8 cellular contexts compared by ENCODE assay signal in the genomic region with DNA sequence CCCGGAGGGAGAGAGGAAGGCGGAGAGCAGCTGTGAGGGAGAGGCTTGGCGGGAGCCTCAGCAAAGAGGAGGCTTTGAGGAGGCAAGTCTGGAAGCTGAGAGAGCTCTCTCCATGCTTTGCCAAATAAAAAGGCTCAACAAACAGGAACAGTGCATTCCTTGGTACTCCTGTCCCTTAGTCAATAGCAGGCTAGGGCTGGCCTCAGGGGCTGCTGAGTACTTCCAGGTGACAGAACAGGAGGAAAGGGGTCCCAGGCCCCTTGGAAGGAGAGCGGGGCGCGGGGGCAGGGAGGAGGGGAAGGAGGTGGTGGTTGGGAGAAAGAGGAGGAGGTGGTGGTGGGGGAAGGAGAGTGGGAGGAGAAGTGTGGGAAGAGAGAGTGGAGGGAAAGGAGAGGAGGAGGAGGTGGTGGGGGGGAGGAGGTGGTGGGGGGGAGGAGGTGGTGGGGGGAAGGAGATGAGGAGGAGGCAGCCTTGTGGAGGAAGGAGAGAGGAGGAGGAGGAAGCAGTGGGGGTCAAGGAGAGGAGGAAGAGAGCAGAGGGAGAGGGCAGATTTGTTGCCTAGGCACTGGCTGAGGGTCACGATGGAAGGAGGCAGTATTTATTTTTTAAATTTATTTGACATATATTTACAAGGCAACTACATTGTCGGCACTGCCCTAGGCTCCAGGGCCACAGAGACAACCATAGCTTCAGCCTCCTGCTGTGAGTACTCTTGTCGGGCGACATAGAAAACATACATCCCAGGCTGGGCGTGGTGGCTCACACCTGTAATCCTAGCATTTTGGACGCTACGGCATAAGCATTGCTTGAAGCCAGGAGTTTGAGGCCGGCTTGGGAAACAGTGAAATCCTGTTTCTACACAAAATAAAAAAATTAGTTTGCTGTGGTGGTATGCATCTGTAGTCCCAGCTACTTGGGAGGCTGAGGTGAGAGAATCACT.
DNase-seq lines count a peak whose midpoint lies in the region; ATAC-seq and TF ChIP-seq lines count a peak whose summit lies in the region.

No MANE protein-coding gene starts in this region.

- H3K4me3 ChIP-seq in gastroesophageal sphincter (peak overlapping the region; percentile 64 to 68), parathyroid adenoma (ENCODE audit: low read depth, low read length) (peak overlapping the region; percentile 63)

- no peaks in the 10 kb centered on the region for H3K9me3 ChIP-seq in gastroesophageal sphincter
- H3K9me3 ChIP-seq in parathyroid adenoma (ENCODE audit: control insufficient read depth, low read length): no peaks in the 10 kb centered on the region

- H3K27me3 ChIP-seq in gastroesophageal sphincter (no peaks in the 10 kb centered on the region), parathyroid adenoma (ENCODE audit: control insufficient read depth, insufficient read depth, low read length) (no peaks in the 10 kb centered on the region)

- H3K4me1 ChIP-seq in gastroesophageal sphincter: peaks cover 0 to 58% (median 10%) of the 10 kb centered on the region in 3 donors
- no peaks in the 10 kb centered on the region for H3K4me1 ChIP-seq in parathyroid adenoma

- peaks cover 54% of the 10 kb centered on the region for H3K27me3 Mint-ChIP-seq in activated CD4-positive, alpha-beta memory T cell treated with anti-CD3 and anti-CD28 coated beads, Interleukin-2, amount 10 ng/mL, durations not matched to agents 7 days and 5 days

- DNase-seq in NCI-H345 (lab: John Stamatoyannopoulos, UW): peak; percentile 21
- DNase-seq in NCI-H345 treated with DMSO at 0.1 percent for 48 hours (lab: John Stamatoyannopoulos, UW; ENCODE audit: unreplicated experiment): no peak
- DNase-seq in activated CD4-positive, alpha-beta memory T cell treated with anti-CD3 and anti-CD28 coated beads, Interleukin-2, amount 10 ng/mL, durations not matched to agents 7 days and 5 days: no peak
- no peak for DNase-seq in epidermal melanocyte (ENCODE audit: insufficient read length, low spot score)

- ATAC-seq in gastroesophageal sphincter (no peak), HG03045 (IDR thresholded peaks at IDR 0.05; ENCODE audit: unreplicated experiment) (no peak), HG03280 (IDR thresholded peaks at IDR 0.05; ENCODE audit: unreplicated experiment) (no peak)

- H3K27ac Mint-ChIP-seq in activated CD4-positive, alpha-beta memory T cell treated with anti-CD3 and anti-CD28 coated beads, Interleukin-2, amount 10 ng/mL, durations not matched to agents 7 days and 5 days: no peak overlapping the region

- H2AFZ ChIP-seq in parathyroid adenoma: peak overlapping the region; percentile 92

- peaks cover 15% of the 10 kb centered on the region for H3K4me1 Mint-ChIP-seq in activated CD4-positive, alpha-beta memory T cell treated with anti-CD3 and anti-CD28 coated beads, Interleukin-2, amount 10 ng/mL, durations not matched to agents 7 days and 5 days

- 23 to 28% methylated on average over 7 to 11 of the region's 14 CpGs for WGBS in gastroesophageal sphincter (ENCODE audit: low coverage in 1 of 2), 2 donors

- TF ChIP-seq CTCF in gastroesophageal sphincter (IDR thresholded peaks at IDR 0.05): no peak
- no peak for TF ChIP-seq CTCF in parathyroid adenoma (IDR thresholded peaks at IDR 0.05)

- TF ChIP-seq EP300 in gastroesophageal sphincter (IDR thresholded peaks at IDR 0.05): no peak

- H3K4me3 Mint-ChIP-seq in activated CD4-positive, alpha-beta memory T cell treated with anti-CD3 and anti-CD28 coated beads, Interleukin-2, amount 10 ng/mL, durations not matched to agents 7 days and 5 days: peak overlapping the region; percentile 64

- no peaks in the 10 kb centered on the region for H3K9me3 Mint-ChIP-seq in activated CD4-positive, alpha-beta memory T cell treated with anti-CD3 and anti-CD28 coated beads, Interleukin-2, amount 10 ng/mL, durations not matched to agents 7 days and 5 days

- H3K36me3 Mint-ChIP-seq in activated CD4-positive, alpha-beta memory T cell treated with anti-CD3 and anti-CD28 coated beads, Interleukin-2, amount 10 ng/mL, durations not matched to agents 7 days and 5 days (ENCODE audit: low read depth): no peaks in the 10 kb centered on the region

- no peaks in the 10 kb centered on the region for H3K79me2 ChIP-seq in parathyroid adenoma

- CTCF ChIA-PET in activated CD4-positive, alpha-beta memory T cell treated with anti-CD3 and anti-CD28 coated beads, Interleukin-2, amount 10 ng/mL, durations not matched to agents 7 days and 5 days (lab: Charles Lee): interaction anchor here (0.6 to 3.4 kb wide), 10 partner anchors 10 to 1198 kb away, joined by 3 to 72 read pairs (median 4); no protein-coding TSS in a partner anchor

- POLR2A ChIA-PET in activated CD4-positive, alpha-beta memory T cell treated with anti-CD3 and anti-CD28 coated beads, Interleukin-2, amount 10 ng/mL, durations not matched to agents 7 days and 5 days (lab: Charles Lee): interaction anchor here (1.1 to 2.4 kb wide), 3 partner anchors 74 to 138 kb away, joined by 3 to 8 read pairs (median 3); no protein-coding TSS in a partner anchor

- peak overlapping the region; percentile 78 to 98 (median 96) for H3K27ac ChIP-seq in gastroesophageal sphincter
- H3K27ac ChIP-seq in parathyroid adenoma: peak overlapping the region; percentile 83

- peak overlapping the region; percentile 28 for H3K9ac ChIP-seq in parathyroid adenoma

- TF ChIP-seq POLR2A in gastroesophageal sphincter (IDR thresholded peaks at IDR 0.05): no peak

- no peaks in the 10 kb centered on the region for H3K36me3 ChIP-seq in gastroesophageal sphincter
- no peaks in the 10 kb centered on the region for H3K36me3 ChIP-seq in parathyroid adenoma (ENCODE audit: control insufficient read depth, insufficient read depth, low read length)

- peak overlapping the region; percentile 79 for H3K4me2 ChIP-seq in parathyroid adenoma (ENCODE audit: low read length)
